Comparison of ENCODE assay signal across 16 cellular contexts in the genomic region with DNA sequence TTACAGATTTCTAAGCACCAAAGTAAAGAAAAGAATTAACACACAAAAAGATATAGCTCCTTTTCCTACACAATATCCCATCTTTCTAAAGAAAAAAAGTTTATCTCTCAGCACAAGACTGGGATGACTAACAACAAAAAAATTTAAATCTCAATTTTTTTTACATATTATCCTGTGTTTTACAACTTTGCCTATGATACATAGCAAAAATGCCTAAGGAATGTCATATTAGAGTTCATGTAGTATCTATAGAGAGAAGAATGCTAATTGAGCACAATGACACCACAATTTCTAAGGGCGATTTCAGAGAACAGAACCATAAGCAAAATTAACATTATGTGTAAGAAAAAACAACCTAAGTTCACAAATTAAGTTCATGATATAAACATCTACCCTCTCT. TPM values are rescaled to one million over a fixed set of nuclear protein-coding genes. Genes with fewer than 3 reads are reported as not detected.
A peak's percentile ranks its signal among the peaks of the same experiment; 100 is the strongest.
DNase-seq lines count a peak whose midpoint lies in the region; ATAC-seq and TF ChIP-seq lines count a peak whose summit lies in the region.
"Had no signal": no experiment of that assay in that cellular context is flagged by ENCODE, and none has a peak within 500 bp of the region (broad histone marks: within the 10 kb centered on the region; RNA-seq: fewer than 3 reads in every experiment).

No MANE protein-coding gene starts in this region.

- CTCF ChIA-PET in SK-N-SH (lab: Yijun Ruan, JAX): interaction anchor here (0.9 to 2.2 kb wide), 4 partner anchors 9 to 43 kb away, joined by 3 to 9 read pairs (median 3); no protein-coding TSS in a partner anchor

- 0 out of 2 replicates have a peak overlapping the region, but pooled peaks have one; percentile 5 for H2AFZ ChIP-seq in SK-N-SH (ENCODE audit: low read depth)

- no peaks in the 10 kb centered on the region for H3K27me3 Mint-ChIP-seq in stimulated activated naive CD8-positive, alpha-beta T cell treated with anti-CD3 and anti-CD28 coated beads, Interleukin-15, amount 100 ng/mL, for 72 hours
- H3K27me3 Mint-ChIP-seq: central memory CD8-positive, alpha-beta T cell; naive thymus-derived CD4-positive, alpha-beta T cell had no signal

- peak; percentile 52 for DNase-seq in GM03348 (ENCODE audit: low spot score)
- no peak for DNase-seq in SK-N-SH
- peak; percentile 76 for DNase-seq in fibroblast of pulmonary artery (ENCODE audit: low read depth)
- peak; percentile 60 for DNase-seq in retinal pigment epithelial cell (ENCODE audit: low read depth)
- DNase-seq in activated CD4-positive, CD25-positive, alpha-beta regulatory T cell (lab: John Stamatoyannopoulos, UW): no peak
- DNase-seq in RPMI8226: no peak
- DNase-seq in stimulated activated naive CD8-positive, alpha-beta T cell treated with anti-CD3 and anti-CD28 coated beads, Interleukin-15, amount 100 ng/mL, for 72 hours: no peak
- DNase-seq: H7; KBM-7; naive thymus-derived CD4-positive, alpha-beta T cell; NCI-H1105 treated with DMSO at 0.1 percent for 48 hours; NCI-H345; stimulated activated CD8-positive, alpha-beta memory T cell treated with anti-CD3 and anti-CD28 coated beads, Interleukin-4, amount 100 ng/mL, for 48 hours had no signal

- POLR2A ChIA-PET in SK-N-SH (lab: Yijun Ruan, JAX): no interaction called here

- TF ChIP-seq CTCF in SK-N-SH (IDR thresholded peaks at IDR 0.05): no peak
- no peak for TF ChIP-seq CTCF in fibroblast of pulmonary artery (IDR thresholded peaks at IDR 0.05; ENCODE audit: low read length, missing control alignments)
- TF ChIP-seq CTCF in retinal pigment epithelial cell (conservative IDR thresholded peaks at IDR 0.05; ENCODE audit: low read depth, low read length): no peak

- no peak for TF ChIP-seq RAD21 in SK-N-SH (IDR thresholded peaks at IDR 0.05; ENCODE audit: low read length)

- no peaks in the 10 kb centered on the region for H3K9me2 ChIP-seq in SK-N-SH

- H3K27ac ChIP-seq in SK-N-SH (ENCODE audit: low read depth in 2 of 2, low read length in 1 of 2): peak overlapping the region; percentile 20 to 77; a peak in 3 of 4 replicates

- 0 out of 4 replicates have a peak, but pooled peaks of 1 of the 2 experiments have one; percentile 19 for TF ChIP-seq EP300 in SK-N-SH (IDR thresholded peaks at IDR 0.05; ENCODE audit: borderline replicate concordance in 1 of 2, low read depth in 1 of 2, low read length in 1 of 2)

- H3K79me2 ChIP-seq in SK-N-SH (ENCODE audit: insufficient read depth): peaks cover 11% of the 10 kb centered on the region; the same call in 1 of the 2 replicates

- ATAC-seq in HG03196 (IDR thresholded peaks at IDR 0.05; ENCODE audit: unreplicated experiment): no peak
- no peak for ATAC-seq in stimulated activated naive CD8-positive, alpha-beta T cell treated with anti-CD3 and anti-CD28 coated beads, Interleukin-15, amount 100 ng/mL, for 72 hours
- ATAC-seq: activated naive CD4-positive, alpha-beta T cell treated with anti-CD3 and anti-CD28 coated beads, Interleukin-2, amount 50 U/mL, for 72 hours; naive thymus-derived CD4-positive, alpha-beta T cell had no signal

- H3K4me3 Mint-ChIP-seq in stimulated activated naive CD8-positive, alpha-beta T cell treated with anti-CD3 and anti-CD28 coated beads, Interleukin-15, amount 100 ng/mL, for 72 hours: no peak overlapping the region
- H3K4me3 Mint-ChIP-seq: central memory CD8-positive, alpha-beta T cell; naive thymus-derived CD4-positive, alpha-beta T cell had no signal

- no peaks in the 10 kb centered on the region for H4K20me1 ChIP-seq in SK-N-SH (ENCODE audit: insufficient read depth)

- H3K4me1 Mint-ChIP-seq in stimulated activated naive CD8-positive, alpha-beta T cell treated with anti-CD3 and anti-CD28 coated beads, Interleukin-15, amount 100 ng/mL, for 72 hours: peaks cover 5% of the 10 kb centered on the region

- H3K9me3 ChIP-seq in SK-N-SH: 0 out of 2 replicates have a peak, but pooled peaks cover 5% of the 10 kb centered on the region

- peaks cover 35 to 39% of the 10 kb centered on the region in 2 experiments for H3K36me3 ChIP-seq in SK-N-SH (replicated peaks in 1 of 2; ENCODE audit: control insufficient read depth in 1 of 2, insufficient read depth in 2 of 2, low read length in 1 of 2)

- H3K9ac ChIP-seq in SK-N-SH: peak overlapping the region; percentile 14; the same call in 1 of the 2 replicates

- peaks cover 0 to 43% of the 10 kb centered on the region in 2 experiments; a peak in 3 of 4 replicates for H3K4me1 ChIP-seq in SK-N-SH (ENCODE audit: control insufficient read depth in 1 of 2, insufficient read depth in 2 of 2, low read depth in 1 of 2, low read length in 1 of 2)

- peaks cover 39% of the 10 kb centered on the region for H3F3A ChIP-seq in SK-N-SH (replicated peaks; ENCODE audit: insufficient read depth)

- no peaks in the 10 kb centered on the region for H3K27me3 ChIP-seq in SK-N-SH (ENCODE audit: insufficient read depth)

- no peak overlapping the region for H3K27ac Mint-ChIP-seq in stimulated activated naive CD8-positive, alpha-beta T cell treated with anti-CD3 and anti-CD28 coated beads, Interleukin-15, amount 100 ng/mL, for 72 hours
- H3K27ac Mint-ChIP-seq: activated naive CD4-positive, alpha-beta T cell treated with anti-CD3 and anti-CD28 coated beads, Interleukin-2, amount 50 U/mL, for 72 hours; naive thymus-derived CD4-positive, alpha-beta T cell had no signal

- H3K4me3 ChIP-seq in SK-N-SH (ENCODE audit: low read depth in 2 of 2, low read length in 1 of 2) (no peak overlapping the region), fibroblast of pulmonary artery (replicated peaks; ENCODE audit: low read depth, low read length) (no peak overlapping the region), retinal pigment epithelial cell (ENCODE audit: low read length) (no peak overlapping the region)

- WGBS in SK-N-SH (ENCODE audit: low lambda C conversion rate): 25% methylated on average over 1 of the region's 1 CpG

- no peaks in the 10 kb centered on the region for H3K9me3 Mint-ChIP-seq in stimulated activated naive CD8-positive, alpha-beta T cell treated with anti-CD3 and anti-CD28 coated beads, Interleukin-15, amount 100 ng/mL, for 72 hours
- H3K9me3 Mint-ChIP-seq: activated naive CD4-positive, alpha-beta T cell treated with anti-CD3 and anti-CD28 coated beads, Interleukin-2, amount 50 U/mL, for 72 hours; central memory CD8-positive, alpha-beta T cell; naive thymus-derived CD4-positive, alpha-beta T cell had no signal

- peak overlapping the region; percentile 57; the same call in 1 of the 2 replicates for H3K4me2 ChIP-seq in SK-N-SH

TF ChIP-seq in SK-N-SH, 30 proteins besides CTCF, POLR2A, EP300 and RAD21:
- TF ChIP-seq JUND (IDR thresholded peaks at IDR 0.05): peak; percentile 44
- TF ChIP-seq FOSL2 (IDR thresholded peaks at IDR 0.05; ENCODE audit: borderline replicate concordance, low read depth): peak; percentile 64
- TF ChIP-seq TEAD4 (IDR thresholded peaks at IDR 0.05; ENCODE audit: borderline replicate concordance, insufficient read depth): peak; percentile 73; the same call in 1 of the 2 replicates
- no peak for TF ChIP-seq RXRA (IDR thresholded peaks at IDR 0.05; ENCODE audit: borderline replicate concordance, low read depth)
- TF ChIP-seq GATA2 (CRISPR knock-in tag; IDR thresholded peaks at IDR 0.05): no peak
- 0 out of 2 replicates have a peak, but pooled peaks have one; percentile 14 for TF ChIP-seq TCF12 (IDR thresholded peaks at IDR 0.05)
- TF ChIP-seq MXI1 (IDR thresholded peaks at IDR 0.05; ENCODE audit: low read depth, low read length): no peak

RNA-seq across cellular contexts. Expression of gene C2CD5, which starts 16.3 kb away (rescaled TPM):
- polyA plus RNA-seq in SK-N-SH (2012; rRNA removed): 9.2 and 12.1 TPM in 2 replicates
- polyA plus RNA-seq in SK-N-SH (2012; cell fraction: cytosol; rRNA removed): 11.7 and 12.2 TPM in 2 replicates
- 12.5 and 28.0 TPM in 2 replicates for polyA plus RNA-seq in SK-N-SH (2012; cell fraction: nucleus; rRNA removed)

Comparison
In these comparisons a context has a peak if more than half of its experiments do, and no peak if none do; other contexts are left out.
1. DNase-seq: peak in GM03348 (single experiment), fibroblast of pulmonary artery (single experiment) and retinal pigment epithelial cell (single experiment); none in SK-N-SH (single experiment), activated CD4-positive, CD25-positive, alpha-beta regulatory T cell (0 of 4), RPMI8226 (single experiment) and stimulated activated naive CD8-positive, alpha-beta T cell treated with anti-CD3 and anti-CD28 coated beads, Interleukin-15, amount 100 ng/mL, for 72 hours (0 of 2).